In the genomic region with DNA sequence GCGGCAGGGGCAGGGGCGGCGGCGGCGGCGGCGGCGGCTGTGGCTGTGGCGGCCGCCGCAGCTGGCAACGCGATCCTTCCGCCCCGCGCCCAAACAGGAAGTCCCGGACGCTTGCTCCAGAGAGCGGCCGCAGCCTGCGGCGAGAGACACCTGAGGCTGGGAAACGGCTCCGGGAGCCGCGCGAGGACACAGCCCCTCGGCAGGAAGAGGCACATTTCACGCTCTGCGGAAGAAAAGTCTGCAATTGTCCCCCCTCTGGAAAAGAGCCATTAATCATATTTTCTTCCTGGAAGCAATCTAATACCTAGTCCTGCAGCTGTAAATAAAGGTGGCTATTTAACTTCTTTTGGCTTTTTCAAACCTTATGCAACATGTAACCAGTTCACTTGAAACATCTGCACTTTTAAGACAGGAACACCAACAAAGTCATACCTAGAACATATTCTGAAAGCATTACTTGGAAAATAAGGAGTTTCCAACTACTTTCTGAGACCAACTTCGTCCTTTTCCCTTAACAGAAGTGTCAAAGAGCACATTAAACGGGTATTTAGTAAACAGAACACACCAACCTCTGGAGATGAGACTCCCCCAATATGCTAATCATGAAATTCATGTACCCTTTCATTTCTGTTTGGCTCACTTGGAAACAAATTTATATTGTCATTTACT, we compare ENCODE assay signal across 8 cellular contexts.
DNase-seq lines count a peak whose midpoint lies in the region; ATAC-seq and TF ChIP-seq lines count a peak whose summit lies in the region.

No MANE protein-coding gene starts in this region.

- peak overlapping the region; percentile 85 to 92 for H3K18ac ChIP-seq in mesenchymal stem cell (ENCODE audit: low read depth in 1 of 2, low read length in 2 of 2)

- peak overlapping the region; percentile 45 for H2BK120ac ChIP-seq in mesenchymal stem cell (ENCODE audit: low read depth, low read length)

- H2AK5ac ChIP-seq in mesenchymal stem cell (ENCODE audit: low read length, severe bottlenecking), result no peak overlapping the region

- ATAC-seq in HG03095 (IDR thresholded peaks at IDR 0.05; ENCODE audit: unreplicated experiment) (no peak), HG03175 (IDR thresholded peaks at IDR 0.05; ENCODE audit: unreplicated experiment) (no peak)

- intact Hi-C loops in breast epithelium (cut with DNase I; ENCODE audit: low total_unique reads) (no loop called here), vagina (cut with DNase I) (loop anchor here (5.0 kb wide), 2 partner anchors 93 to 213 kb away; a partner anchor contains a TSS)

- peak overlapping the region; percentile 99 for H4K91ac ChIP-seq in mesenchymal stem cell (ENCODE audit: low read length)

- TF ChIP-seq CTCF in GM12865 (IDR thresholded peaks at IDR 0.05; ENCODE audit: insufficient read depth, low read depth, low read length, missing control alignments) (no peak), LNCAP (IDR thresholded peaks at IDR 0.05) (peak; percentile 11; the same call in 1 of the 2 replicates), breast epithelium (IDR thresholded peaks at IDR 0.05) (no peak), vagina (IDR thresholded peaks at IDR 0.05) (no peak)

- DNase-seq in GM12865 (ENCODE audit: low read depth) (no peak), breast epithelium (ENCODE audit: low spot score in 2 of 2) (no peak), mesenchymal stem cell (no peak), vagina (ENCODE audit: extremely low spot score in 2 of 2) (no peak)
- DNase-seq in activated CD4-positive, CD25-positive, alpha-beta regulatory T cell (lab: John Stamatoyannopoulos, UW), result no peak

- H2AFZ ChIP-seq in mesenchymal stem cell (ENCODE audit: low read depth, low read length), result no peak overlapping the region

- H3K27ac ChIP-seq in breast epithelium, result peak overlapping the region; percentile 96 to 98
- H3K27ac ChIP-seq in mesenchymal stem cell (ENCODE audit: low read length, poor library complexity, severe bottlenecking), result peak overlapping the region; percentile 96
- H3K27ac ChIP-seq in vagina, result peak overlapping the region; percentile 95

- no peak overlapping the region for H2BK12ac ChIP-seq in mesenchymal stem cell (ENCODE audit: low read length in 2 of 2)

- H3K9me3 ChIP-seq in breast epithelium, result no peaks in the 10 kb centered on the region
- no peaks in the 10 kb centered on the region for H3K9me3 ChIP-seq in mesenchymal stem cell (ENCODE audit: control insufficient read depth, low read length)
- H3K9me3 ChIP-seq in vagina, result no peaks in the 10 kb centered on the region

- no peak overlapping the region for H2BK5ac ChIP-seq in mesenchymal stem cell (ENCODE audit: low read depth, low read length, poor library complexity, severe bottlenecking)

- H3K4me2 ChIP-seq in mesenchymal stem cell (ENCODE audit: low read length, poor library complexity, severe bottlenecking), result peak overlapping the region; percentile 83

- H3K4me1 ChIP-seq in breast epithelium, result no peaks in the 10 kb centered on the region
- no peaks in the 10 kb centered on the region for H3K4me1 ChIP-seq in mesenchymal stem cell (ENCODE audit: control insufficient read depth, insufficient read depth, low read depth, low read length)
- H3K4me1 ChIP-seq in vagina, result peaks cover 35% of the 10 kb centered on the region

- peak overlapping the region; percentile 100 for H3K4me3 ChIP-seq in GM12865 (ENCODE audit: low read depth, low read length)
- H3K4me3 ChIP-seq in breast epithelium, result peak overlapping the region; percentile 87 to 93 (median 93)
- peak overlapping the region; percentile 78 to 99 for H3K4me3 ChIP-seq in mesenchymal stem cell (ENCODE audit: insufficient read depth in 1 of 2, low read depth in 1 of 2, low read length in 2 of 2)
- peak overlapping the region; percentile 83 to 92 for H3K4me3 ChIP-seq in vagina

- peak overlapping the region; percentile 88 for H4K8ac ChIP-seq in mesenchymal stem cell (ENCODE audit: low read length)

- peaks cover 3% of the 10 kb centered on the region for H3K79me1 ChIP-seq in mesenchymal stem cell (replicated peaks; ENCODE audit: low read length, poor library complexity, severe bottlenecking)

- under 1% methylated on average over 24 of the region's 32 CpGs for WGBS in mesenchymal stem cell

- TF ChIP-seq POLR2A in breast epithelium (IDR thresholded peaks at IDR 0.05), result no peak
- TF ChIP-seq POLR2A in vagina (IDR thresholded peaks at IDR 0.05), result no peak

- no peak overlapping the region for H3K4ac ChIP-seq in mesenchymal stem cell (ENCODE audit: low read depth in 1 of 2, low read length in 2 of 2)

- peak overlapping the region; percentile 68 for H2BK15ac ChIP-seq in mesenchymal stem cell (ENCODE audit: low read depth, poor library complexity, severe bottlenecking)

- H3K9ac ChIP-seq in mesenchymal stem cell (ENCODE audit: low read length), result peak overlapping the region; percentile 98

- H3K36me3 ChIP-seq in breast epithelium (no peaks in the 10 kb centered on the region), mesenchymal stem cell (ENCODE audit: control insufficient read depth in 1 of 2, insufficient read depth in 2 of 2, low read depth in 1 of 2, low read length in 2 of 2) (no peaks in the 10 kb centered on the region), vagina (no peaks in the 10 kb centered on the region)

- no peak overlapping the region for H3K23ac ChIP-seq in mesenchymal stem cell (ENCODE audit: low read length in 2 of 2)

- no peaks in the 10 kb centered on the region for H3K27me3 ChIP-seq in breast epithelium
- H3K27me3 ChIP-seq in mesenchymal stem cell (ENCODE audit: control insufficient read depth in 1 of 2, insufficient read depth in 1 of 2, low read length in 2 of 2), result no peaks in the 10 kb centered on the region
- no peaks in the 10 kb centered on the region for H3K27me3 ChIP-seq in vagina

- H3K14ac ChIP-seq in mesenchymal stem cell (ENCODE audit: low read length in 2 of 2), result no peak overlapping the region
